11 cellular contexts compared by ENCODE assay signal in the genomic region with DNA sequence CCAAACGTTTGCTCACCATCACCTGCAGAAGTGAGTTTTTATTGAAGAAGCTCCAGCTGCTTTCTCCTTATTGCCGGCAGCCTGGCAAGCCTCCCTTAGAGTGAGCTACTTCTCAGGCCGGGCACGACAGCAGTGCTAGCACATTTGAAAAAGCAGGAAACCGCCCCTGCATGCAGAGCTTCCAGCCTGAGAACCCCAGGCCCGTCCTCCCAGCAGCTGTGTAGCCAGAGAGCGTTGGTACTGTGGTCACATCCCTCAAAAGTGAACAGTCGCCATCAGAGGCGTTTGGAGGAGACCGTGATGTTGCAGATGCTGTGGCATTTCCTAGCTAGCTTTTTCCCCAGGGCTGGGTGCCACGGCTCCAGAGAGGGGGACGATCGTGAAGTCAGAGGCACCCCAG. TPM values are rescaled to one million over a fixed set of nuclear protein-coding genes. Genes with fewer than 3 reads are reported as not detected.
A peak's percentile ranks its signal among the peaks of the same experiment; 100 is the strongest.
DNase-seq lines count a peak whose midpoint lies in the region; ATAC-seq and TF ChIP-seq lines count a peak whose summit lies in the region.
"Had no signal": no experiment of that assay in that cellular context is flagged by ENCODE, and none has a peak within 500 bp of the region (broad histone marks: within the 10 kb centered on the region; RNA-seq: fewer than 3 reads in every experiment).

No MANE protein-coding gene starts in this region.

- H2AFZ ChIP-seq in neural progenitor cell (replicated peaks), result no peak overlapping the region

- H3K4me2 ChIP-seq in neural progenitor cell, result no peak overlapping the region

- H3K27me3 ChIP-seq in neural progenitor cell (no peaks in the 10 kb centered on the region), WERI-Rb-1 (ENCODE audit: insufficient read depth, low read depth, severe bottlenecking) (no peaks in the 10 kb centered on the region)
- H3K27me3 ChIP-seq: MG63, neutrophil had no signal

- H3K9ac ChIP-seq in neural progenitor cell, result no peak overlapping the region

- peaks cover 44% of the 10 kb centered on the region for H3K4me1 Mint-ChIP-seq in neural progenitor cell

- H4K20me1 ChIP-seq in neural progenitor cell (ENCODE audit: low read depth), result peaks cover 22% of the 10 kb centered on the region

- H3K4me3 ChIP-seq in coronary artery, result peak overlapping the region; percentile 50
- no peak overlapping the region for H3K4me3 ChIP-seq in neural progenitor cell
- no peak overlapping the region for H3K4me3 ChIP-seq in WERI-Rb-1 (ENCODE audit: low read depth, low read length)
- H3K4me3 ChIP-seq: MG63 had no signal

- peak overlapping the region; percentile 39 for H3K4me3 Mint-ChIP-seq in neural progenitor cell
- H3K4me3 Mint-ChIP-seq: activated CD8-positive, alpha-beta memory T cell treated with anti-CD3 and anti-CD28 coated beads, Interleukin-2, amount 10 ng/mL, durations not matched to agents 7 days and 5 days had no signal

- H3K9me3 ChIP-seq in neural progenitor cell (ENCODE audit: low read depth) (no peaks in the 10 kb centered on the region), WERI-Rb-1 (ENCODE audit: severe bottlenecking) (no peaks in the 10 kb centered on the region)
- H3K9me3 ChIP-seq: MG63, neutrophil had no signal

- H3K36me3 Mint-ChIP-seq in neural progenitor cell, result peaks cover 2% of the 10 kb centered on the region

- DNase-seq in Ammon's horn (ENCODE audit: low spot score) (peak; percentile 74), coronary artery (ENCODE audit: low spot score) (peak; percentile 69), neural progenitor cell (ENCODE audit: low spot score) (no peak), WERI-Rb-1 (no peak), SIG-M5 (lab: John Stamatoyannopoulos, UW) (no peak), germinal center (ENCODE audit: low spot score) (no peak)
- DNase-seq: activated CD8-positive, alpha-beta memory T cell treated with anti-CD3 and anti-CD28 coated beads, Interleukin-2, amount 10 ng/mL, durations not matched to agents 7 days and 5 days; MG63 had no signal

- H3K9me3 Mint-ChIP-seq in neural progenitor cell, result no peaks in the 10 kb centered on the region

- peak overlapping the region; percentile 94 for H3K27ac Mint-ChIP-seq in neural progenitor cell
- H3K27ac Mint-ChIP-seq: activated CD8-positive, alpha-beta memory T cell treated with anti-CD3 and anti-CD28 coated beads, Interleukin-2, amount 10 ng/mL, durations not matched to agents 7 days and 5 days had no signal

- TF ChIP-seq CTCF in coronary artery (IDR thresholded peaks at IDR 0.05) (no peak), neural progenitor cell (IDR thresholded peaks at IDR 0.05) (no peak), WERI-Rb-1 (IDR thresholded peaks at IDR 0.05; ENCODE audit: low read depth, low read length) (no peak)

- H3F3A ChIP-seq in neural progenitor cell (ENCODE audit: low read depth), result peaks cover 6% of the 10 kb centered on the region

- H3K4me1 ChIP-seq in neural progenitor cell, result peaks cover 12% of the 10 kb centered on the region

- peak; percentile 1; the same call in 2 of the 3 replicates for ATAC-seq in SK-N-SH treated with all-trans-retinoic acid at 6 μM for 48 hours
- no peak for ATAC-seq in GM18502 (IDR thresholded peaks at IDR 0.05; ENCODE audit: poor library complexity, unreplicated experiment)
- ATAC-seq: activated CD8-positive, alpha-beta memory T cell treated with anti-CD3 and anti-CD28 coated beads, Interleukin-2, amount 10 ng/mL, durations not matched to agents 7 days and 5 days had no signal

- H3K27me3 Mint-ChIP-seq in neural progenitor cell (ENCODE audit: insufficient read depth, low read depth), result peaks cover 3% of the 10 kb centered on the region
- H3K27me3 Mint-ChIP-seq: activated CD8-positive, alpha-beta memory T cell treated with anti-CD3 and anti-CD28 coated beads, Interleukin-2, amount 10 ng/mL, durations not matched to agents 7 days and 5 days had no signal

- peaks cover 16% of the 10 kb centered on the region for H3K79me2 ChIP-seq in neural progenitor cell (ENCODE audit: low read depth)

- H3K36me3 ChIP-seq in neural progenitor cell (no peaks in the 10 kb centered on the region), WERI-Rb-1 (peaks cover 17% of the 10 kb centered on the region)
- H3K36me3 ChIP-seq: MG63, neutrophil had no signal

- H3K27ac ChIP-seq in coronary artery (peak overlapping the region in 1 of 2 donors; percentile 85), neural progenitor cell (no peak overlapping the region), WERI-Rb-1 (no peak overlapping the region)

TF ChIP-seq in SK-N-SH treated with all-trans-retinoic acid at 6 μM for 48 hours, 23 proteins besides CTCF, POLR2A, EP300 and RAD21:
- TF ChIP-seq ZC3H10 (CRISPR knock-in tag; IDR thresholded peaks at IDR 0.05), result no peak

RNA-seq across cellular contexts. Expression of a gene that starts 23.5 kb away (rescaled TPM):
- 8.5 and 15.7 TPM in 2 replicates for total RNA-seq in neural progenitor cell (ENCODE audit: low replicate concordance)

RNA-seq across cellular contexts. Expression of a gene that starts 24.5 kb away (rescaled TPM):
- total RNA-seq in neural progenitor cell (ENCODE audit: low replicate concordance), result 8.4 and 9.5 TPM in 2 replicates

RNA-seq across cellular contexts. Expression of a gene that starts 36.0 kb away (rescaled TPM):
- total RNA-seq in neural progenitor cell (ENCODE audit: low replicate concordance), result 25.7 and 61.2 TPM in 2 replicates

RNA-seq across cellular contexts. Expression of a gene that starts 57.7 kb away (rescaled TPM):
- not detected in 2 replicates for total RNA-seq in neural progenitor cell (ENCODE audit: low replicate concordance)
- total RNA-seq: activated CD8-positive, alpha-beta memory T cell treated with anti-CD3 and anti-CD28 coated beads, Interleukin-2, amount 10 ng/mL, durations not matched to agents 7 days and 5 days had no signal

Comparison
In these comparisons a context has a peak if more than half of its experiments do, and no peak if none do; other contexts are left out.
1. DNase-seq: peak in Ammon's horn (single experiment) and coronary artery (single experiment); none in neural progenitor cell (single experiment), WERI-Rb-1 (single experiment), SIG-M5 (single experiment) and germinal center (single experiment).